ENCODE assay signal across 10 cellular contexts in genomic region chr18:48805826-48806535, GRCh38.
DNase-seq lines count a peak whose midpoint lies in the region; ATAC-seq and TF ChIP-seq lines count a peak whose summit lies in the region.
"Had no signal": no experiment of that assay in that cellular context is flagged by ENCODE, and none has a peak within 500 bp of the region (broad histone marks: within the 10 kb centered on the region; RNA-seq: fewer than 3 reads in every experiment).

No MANE protein-coding gene starts in this region.

- H3K23ac ChIP-seq in trophoblast cell (ENCODE audit: low read length): no peak overlapping the region

- H4K91ac ChIP-seq in trophoblast cell (ENCODE audit: low read depth, low read length): no peak overlapping the region

- H3K14ac ChIP-seq in trophoblast cell (ENCODE audit: low read length): no peak overlapping the region

- no peak overlapping the region for H2BK120ac ChIP-seq in trophoblast cell (ENCODE audit: insufficient read depth, low read length, poor library complexity)

- WGBS in trophoblast cell (ENCODE audit: extremely low coverage, insufficient coverage, insufficient read length): no CpG with 5 or more reads among the region's 10 CpGs
- WGBS in aorta, 2 donors: 68 to 69% methylated on average over 10 of the region's 10 CpGs

- no peaks in the 10 kb centered on the region for H3K27me3 ChIP-seq in dorsolateral prefrontal cortex
- no peaks in the 10 kb centered on the region for H3K27me3 ChIP-seq in trophoblast cell (ENCODE audit: insufficient read depth, low read length)
- H3K27me3 ChIP-seq in aorta (ENCODE audit: control insufficient read depth in 1 of 2, insufficient read depth in 2 of 2, low read length in 1 of 2): no peaks in the 10 kb centered on the region
- H3K27me3 ChIP-seq in HAP-1 (ENCODE audit: low read depth): no peaks in the 10 kb centered on the region

- H3K79me1 ChIP-seq in trophoblast cell (ENCODE audit: low read length): no peaks in the 10 kb centered on the region

- no peak overlapping the region for H3K9ac ChIP-seq in trophoblast cell (ENCODE audit: low read length)

- H3K18ac ChIP-seq in trophoblast cell (ENCODE audit: low read length): no peak overlapping the region

- H2BK12ac ChIP-seq in trophoblast cell (ENCODE audit: low read length): peak overlapping the region; percentile 3

- H3K27ac ChIP-seq in dorsolateral prefrontal cortex (peak overlapping the region in 44 of 59 donors; percentile 5 to 81 (median 63)), trophoblast cell (ENCODE audit: low read depth, low read length) (no peak overlapping the region), aorta (ENCODE audit: low read depth in 1 of 2, low read length in 2 of 2) (peak overlapping the region; percentile 61 to 97)

- H3K4ac ChIP-seq in trophoblast cell (ENCODE audit: low read depth, low read length): no peak overlapping the region

- no peak for ATAC-seq in left cardiac atrium
- ATAC-seq in Right ventricle myocardium inferior: no peak
- ATAC-seq in aorta (ENCODE audit: low FRiP score): no peak
- no peak for ATAC-seq in GM21723 (IDR thresholded peaks at IDR 0.05; ENCODE audit: unreplicated experiment)

- no peak overlapping the region for H2AFZ ChIP-seq in trophoblast cell (ENCODE audit: insufficient read depth, low read length, poor library complexity)

- H2AK5ac ChIP-seq in trophoblast cell (ENCODE audit: low read length): no peak overlapping the region

- H3K9me3 ChIP-seq in trophoblast cell (ENCODE audit: insufficient read depth, low read depth, low read length) (peaks cover 4% of the 10 kb centered on the region), aorta (ENCODE audit: control insufficient read depth, low read length) (no peaks in the 10 kb centered on the region), HAP-1 (no peaks in the 10 kb centered on the region)

- TF ChIP-seq CTCF in dorsolateral prefrontal cortex (IDR thresholded peaks at IDR 0.05 in 54 of 56, conservative IDR thresholded peaks at IDR 0.05 in 2 of 56; ENCODE audit: low read depth in 1 of 56, partially characterized antibody in 56 of 56): no peak

- peaks cover 11% of the 10 kb centered on the region in 2 experiments for H3K4me1 ChIP-seq in trophoblast cell (ENCODE audit: control insufficient read depth in 1 of 2, insufficient read depth in 2 of 2, low read length in 2 of 2)
- peaks cover 0 to 2% of the 10 kb centered on the region in 2 donors for H3K4me1 ChIP-seq in aorta (ENCODE audit: control insufficient read depth in 1 of 2, insufficient read depth in 2 of 2, low read length in 2 of 2)
- H3K4me1 ChIP-seq in HAP-1: no peaks in the 10 kb centered on the region

- H3K79me2 ChIP-seq in trophoblast cell (ENCODE audit: control insufficient read depth, insufficient read depth, low read length, poor library complexity): no peaks in the 10 kb centered on the region

- H3K36me3 ChIP-seq in trophoblast cell (ENCODE audit: control insufficient read depth in 1 of 2, insufficient read depth in 2 of 2, low read length in 2 of 2) (peaks cover 3 to 12% of the 10 kb centered on the region in 2 experiments), aorta (ENCODE audit: control insufficient read depth in 1 of 2, insufficient read depth in 2 of 2, low read length in 1 of 2) (no peaks in the 10 kb centered on the region), HAP-1 (replicated peaks) (no peaks in the 10 kb centered on the region; the same call in 1 of the 2 replicates)

- H4K8ac ChIP-seq in trophoblast cell (ENCODE audit: low read depth, low read length): no peak overlapping the region

- H3K4me3 ChIP-seq in dorsolateral prefrontal cortex (no peak overlapping the region), trophoblast cell (ENCODE audit: low read depth, low read length) (no peak overlapping the region), aorta (ENCODE audit: low read length in 2 of 2) (no peak overlapping the region), HAP-1 (no peak overlapping the region)

- no peak overlapping the region for H3K4me2 ChIP-seq in trophoblast cell (ENCODE audit: low read length)

- no peak overlapping the region for H2BK5ac ChIP-seq in trophoblast cell (ENCODE audit: low read depth, low read length, poor library complexity)

- no peak overlapping the region for H4K12ac ChIP-seq in trophoblast cell (ENCODE audit: low read depth, low read length)

- DNase-seq in left cardiac atrium (peak; percentile 12), Right ventricle myocardium inferior (ENCODE audit: missing footprints) (no peak), dorsolateral prefrontal cortex (peak in 3 of 10 donors; percentile 2 to 20 (median 14)), trophoblast cell (no peak), aorta (peak in 1 of 2 donors; percentile 9), HAP-1 (ENCODE audit: low spot score in 2 of 2) (no peak), globus pallidus (ENCODE audit: low spot score) (no peak)
- DNase-seq: DMS79, NCI-H2107 had no signal

- intact Hi-C loops in left cardiac atrium (cut with DNase I) (no loop called here), Right ventricle myocardium inferior (cut with DNase I) (no loop called here), dorsolateral prefrontal cortex (cut with DNase I) (no loop called here), aorta (cut with DNase I) (no loop called here)

- in situ Hi-C loops in HAP-1 (cut with MboI; ENCODE audit: low sequenced_read_pairs): no loop called here
